Comparison of ENCODE assay signal across 19 cellular contexts in genomic region chr5:142767925-142768324, GRCh38.
"Had no signal": no experiment of that assay in that cellular context is flagged by ENCODE, and none has a peak within 500 bp of the region (broad histone marks: within the 10 kb centered on the region; RNA-seq: fewer than 3 reads in every experiment).

No MANE protein-coding gene starts in this region.

- H3K9me3 ChIP-seq: adrenal gland, ovary, prostate gland, right atrium auricular region, thyroid gland had no signal

- H3K27ac ChIP-seq: adrenal gland, ovary, prostate gland, right atrium auricular region, thyroid gland, WERI-Rb-1 had no signal

- H3K27me3 ChIP-seq: adrenal gland, ovary, right atrium auricular region, thyroid gland had no signal

- H3K4me3 ChIP-seq: adrenal gland, ovary, prostate gland, right atrium auricular region, thyroid gland had no signal

- DNase-seq: activated CD4-positive, alpha-beta T cell treated with anti-CD3 and anti-CD28 coated beads for 1 hour; activated T-cell treated with anti-CD3 and anti-CD28 coated beads, Interleukin-2, amount 50 U/mL, for 1 hour; adrenal gland; central memory CD4-positive, alpha-beta T cell; effector memory CD4-positive, alpha-beta T cell; hypothalamus; ovary; stimulated activated CD4-positive, alpha-beta T cell treated with anti-CD3 and anti-CD28 coated beads, Interleukin-1b, Interleukin-23, amount 100 ng/mL, for 48 hours; substantia nigra; T-helper 2 cell; thyroid gland; WERI-Rb-1 had no signal

- H3K27ac Mint-ChIP-seq: activated naive CD4-positive, alpha-beta T cell treated with anti-CD3 and anti-CD28 coated beads, Interleukin-2, amount 50 U/mL, for 72 hours; activated T-helper 17 cell treated with anti-CD3 and anti-CD28 coated beads, Interleukin-2, amount 50 U/mL, for 72 hours; naive thymus-derived CD4-positive, alpha-beta T cell; stimulated activated naive CD8-positive, alpha-beta T cell treated with anti-CD3 and anti-CD28 coated beads, Interleukin-15, Interleukin-2, amounts not matched to agents 100 ng/mL and 50 ng/mL, for 24 hours had no signal

- H3K36me3 Mint-ChIP-seq: naive thymus-derived CD4-positive, alpha-beta T cell had no signal

- ATAC-seq: activated naive CD4-positive, alpha-beta T cell treated with anti-CD3 and anti-CD28 coated beads, Interleukin-2, amount 50 U/mL, for 72 hours; activated T-helper 17 cell treated with anti-CD3 and anti-CD28 coated beads, Interleukin-2, amount 50 U/mL, for 72 hours; esophagus mucosa; naive thymus-derived CD4-positive, alpha-beta T cell had no signal

- H3K36me3 ChIP-seq: adrenal gland, ovary, prostate gland, right atrium auricular region, thyroid gland, WERI-Rb-1 had no signal

- H3K4me1 ChIP-seq: prostate gland had no signal

- H3K4me3 Mint-ChIP-seq: activated T-helper 17 cell treated with anti-CD3 and anti-CD28 coated beads, Interleukin-2, amount 50 U/mL, for 72 hours; naive thymus-derived CD4-positive, alpha-beta T cell; stimulated activated naive CD8-positive, alpha-beta T cell treated with anti-CD3 and anti-CD28 coated beads, Interleukin-15, Interleukin-2, amounts not matched to agents 100 ng/mL and 50 ng/mL, for 24 hours had no signal

- H3K27me3 Mint-ChIP-seq: activated T-helper 17 cell treated with anti-CD3 and anti-CD28 coated beads, Interleukin-2, amount 50 U/mL, for 72 hours; stimulated activated naive CD8-positive, alpha-beta T cell treated with anti-CD3 and anti-CD28 coated beads, Interleukin-15, Interleukin-2, amounts not matched to agents 100 ng/mL and 50 ng/mL, for 24 hours had no signal

- H3K9me3 Mint-ChIP-seq: activated naive CD4-positive, alpha-beta T cell treated with anti-CD3 and anti-CD28 coated beads, Interleukin-2, amount 50 U/mL, for 72 hours; activated T-helper 17 cell treated with anti-CD3 and anti-CD28 coated beads, Interleukin-2, amount 50 U/mL, for 72 hours; naive thymus-derived CD4-positive, alpha-beta T cell; stimulated activated naive CD8-positive, alpha-beta T cell treated with anti-CD3 and anti-CD28 coated beads, Interleukin-15, Interleukin-2, amounts not matched to agents 100 ng/mL and 50 ng/mL, for 24 hours had no signal
